ENCODE assay signal across 10 cellular contexts in the genomic region with DNA sequence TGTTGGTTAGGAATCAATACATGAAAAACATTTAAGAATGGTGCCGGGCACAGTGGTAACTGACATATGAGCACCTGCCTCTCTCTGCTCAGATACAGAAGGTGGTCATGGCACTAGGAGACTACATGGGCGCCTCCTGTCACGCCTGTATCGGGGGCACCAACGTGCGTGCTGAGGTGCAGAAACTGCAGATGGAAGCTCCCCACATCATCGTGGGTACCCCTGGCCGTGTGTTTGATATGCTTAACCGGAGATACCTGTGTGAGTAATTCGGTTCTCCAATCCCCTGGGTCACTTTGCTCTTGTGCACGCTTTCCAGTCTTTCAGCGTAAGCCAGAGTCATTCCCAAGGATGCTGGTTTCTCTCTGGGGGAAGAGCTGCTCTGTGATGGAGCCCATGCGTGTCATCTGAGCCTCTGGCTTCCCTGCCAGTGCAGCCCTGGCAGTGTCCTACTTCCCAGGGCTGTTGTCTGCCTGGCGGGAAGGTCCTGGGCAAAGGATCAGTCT. TPM values are rescaled to one million over a fixed set of nuclear protein-coding genes. Genes with fewer than 3 reads are reported as not detected.
DNase-seq lines count a peak whose midpoint lies in the region; ATAC-seq, FAIRE-seq and TF ChIP-seq lines count a peak whose summit lies in the region.
"Had no signal": no experiment of that assay in that cellular context is flagged by ENCODE, and none has a peak within 500 bp of the region (broad histone marks: within the 10 kb centered on the region; RNA-seq: fewer than 3 reads in every experiment).

No MANE protein-coding gene starts in this region.

- H3K4me1 Mint-ChIP-seq in IgD-negative memory B cell = peaks cover 34 to 52% (median 50%) of the 10 kb centered on the region in 3 donors
- peaks cover 80% of the 10 kb centered on the region for H3K4me1 Mint-ChIP-seq in brain

- H3K36me3 ChIP-seq in neutrophil (peaks cover 50% of the 10 kb centered on the region), left lung (peaks cover 0 to 71% of the 10 kb centered on the region in 2 donors)

- H3K27me3 ChIP-seq in neutrophil = no peaks in the 10 kb centered on the region
- no peaks in the 10 kb centered on the region for H3K27me3 ChIP-seq in left lung
- H3K27me3 ChIP-seq: foreskin keratinocyte had no signal

- peaks cover 7% of the 10 kb centered on the region for H3K36me3 Mint-ChIP-seq in IgD-negative memory B cell
- peaks cover 69% of the 10 kb centered on the region for H3K36me3 Mint-ChIP-seq in brain

- H3K27me3 Mint-ChIP-seq in IgD-negative memory B cell = no peaks in the 10 kb centered on the region
- peaks cover 12% of the 10 kb centered on the region for H3K27me3 Mint-ChIP-seq in brain

- FAIRE-seq in GM12891 (lab: Jason Lieb, UNC) = no peak

- DNase-seq in GM12891 (ENCODE audit: insufficient read length, low spot score) (no peak), left lung (no peak)
- DNase-seq: foreskin keratinocyte had no signal

- TF ChIP-seq POLR2A in GM12891 (IDR thresholded peaks at IDR 0.05; ENCODE audit: low read depth, low read length) = peak; percentile 86

- H3K9me3 Mint-ChIP-seq in IgD-negative memory B cell = no peaks in the 10 kb centered on the region
- peaks cover 0 to 6% (median 0%) of the 10 kb centered on the region in 5 experiments for H3K9me3 Mint-ChIP-seq in brain

- H3K4me1 ChIP-seq in neutrophil (ENCODE audit: control insufficient read depth in 1 of 2, insufficient read depth in 1 of 2, low read depth in 1 of 2, low read length in 1 of 2) (peaks cover 60 to 62% of the 10 kb centered on the region in 2 experiments), left lung (peaks cover 26 to 83% of the 10 kb centered on the region in 2 donors)

- intact Hi-C loops in left lung (cut with DNase I) = no loop called here

- TF ChIP-seq CTCF in brain (conservative IDR thresholded peaks at IDR 0.05) (no peak), neutrophil (IDR thresholded peaks at IDR 0.05) (no peak), left lung (IDR thresholded peaks at IDR 0.05) (no peak)

- H3K4me3 ChIP-seq in neutrophil (ENCODE audit: low read depth in 1 of 2, low read length in 1 of 2) = no peak overlapping the region
- H3K4me3 ChIP-seq in left lung = peak overlapping the region in 1 of 2 donors; percentile 100

- no peak for ATAC-seq in GM21360 (IDR thresholded peaks at IDR 0.05; ENCODE audit: unreplicated experiment)
- no peak for ATAC-seq in HG03565 (IDR thresholded peaks at IDR 0.05; ENCODE audit: unreplicated experiment)
- no peak for ATAC-seq in left lung
- ATAC-seq: foreskin keratinocyte, left lobe of liver had no signal

- H3K9me3 ChIP-seq in neutrophil = peaks cover 3% of the 10 kb centered on the region
- no peaks in the 10 kb centered on the region for H3K9me3 ChIP-seq in left lung

- H3K4me3 Mint-ChIP-seq in IgD-negative memory B cell = peak overlapping the region in 3 of 4 donors; percentile 32 to 93 (median 52)
- H3K4me3 Mint-ChIP-seq in brain = peak overlapping the region; percentile 11 to 99 (median 95)

- H3K27ac ChIP-seq in neutrophil (peak overlapping the region; percentile 92), left lung (peak overlapping the region in 1 of 2 donors; percentile 28)
- H3K27ac ChIP-seq: foreskin keratinocyte had no signal

- H3K27ac Mint-ChIP-seq in IgD-negative memory B cell (peak overlapping the region; percentile 78 to 96 (median 87)), brain (peak overlapping the region in 4 of 5 experiments; percentile 27 to 99 (median 68))

TF ChIP-seq in GM12891, 5 proteins besides CTCF, POLR2A, EP300 and RAD21:
- TF ChIP-seq TAF1 (IDR thresholded peaks at IDR 0.05; ENCODE audit: low read depth, low read length) (peak; percentile 46; the same call in 1 of the 2 replicates), POLR2AphosphoS5 (IDR thresholded peaks at IDR 0.05; ENCODE audit: low read depth, low read length) (peak; percentile 87), PAX5 (IDR thresholded peaks at IDR 0.05; ENCODE audit: insufficient read depth, low read length, severe bottlenecking) (no peak)

RNA-seq across cellular contexts. Expression of a gene that starts 3.0 kb away (rescaled TPM):
- 6.6 TPM for polyA plus RNA-seq in GM12891 (2012; ENCODE audit: low read depth, missing spikeins)
- 26.9 TPM for polyA plus RNA-seq in IgD-negative memory B cell
- 23.2 TPM for polyA plus RNA-seq in brain (ENCODE audit: insufficient read depth, low read depth, low replicate concordance)
- 100 to 1,000 TPM; 305 to 427 TPM for total RNA-seq in left lung

RNA-seq across cellular contexts. Expression of a gene that starts 7.2 kb away (rescaled TPM):
- polyA plus RNA-seq in GM12891 (2012; ENCODE audit: low read depth, missing spikeins) = 46.6 TPM
- 37.9 TPM for polyA plus RNA-seq in IgD-negative memory B cell
- 148 TPM for polyA plus RNA-seq in brain (ENCODE audit: insufficient read depth, low read depth, low replicate concordance)
- 10 to 100 TPM; 81.4 to 87.5 TPM for total RNA-seq in left lung

RNA-seq across cellular contexts. Expression of a gene that starts 13.4 kb away (rescaled TPM):
- 1.0 TPM for polyA plus RNA-seq in GM12891 (2012; ENCODE audit: low read depth, missing spikeins)
- polyA plus RNA-seq in IgD-negative memory B cell (not detected), brain (ENCODE audit: insufficient read depth, low read depth, low replicate concordance) (5.3 TPM)
- under 1 TPM in 1 of 2 donors, not detected in 1; 0.31 TPM for total RNA-seq in left lung

RNA-seq across cellular contexts. Expression of a gene that starts 14.8 kb away (rescaled TPM):
- polyA plus RNA-seq in GM12891 (2012; ENCODE audit: low read depth, missing spikeins) = 34.7 TPM
- polyA plus RNA-seq in IgD-negative memory B cell (19.0 TPM), brain (ENCODE audit: insufficient read depth, low read depth, low replicate concordance) (125 TPM)
- 10 to 100 TPM; 43.5 to 48.6 TPM for total RNA-seq in left lung

RNA-seq across cellular contexts. Expression of a gene that starts 17.9 kb away (rescaled TPM):
- polyA plus RNA-seq in GM12891 (2012; ENCODE audit: low read depth, missing spikeins) = 10.4 TPM
- 5.1 TPM for polyA plus RNA-seq in IgD-negative memory B cell
- 17.3 TPM for polyA plus RNA-seq in brain (ENCODE audit: insufficient read depth, low read depth, low replicate concordance)
- total RNA-seq in left lung = 10 to 100 TPM; 79.2 to 87.4 TPM
- total RNA-seq: G401 had no signal
